Comparison of ENCODE assay signal across 8 cellular contexts in genomic region chr4:83012631-83013419, GRCh38. TPM values are rescaled to one million over a fixed set of nuclear protein-coding genes. Genes with fewer than 3 reads are reported as not detected.
DNase-seq lines count a peak whose midpoint lies in the region; ATAC-seq and TF ChIP-seq lines count a peak whose summit lies in the region.

No MANE protein-coding gene starts in this region.

- peak; percentile 91 to 93 for DNase-seq in AML-193 (lab: John Stamatoyannopoulos, UW)
- DNase-seq in NCI-H446 (lab: John Stamatoyannopoulos, UW) = peak; percentile 96 to 99
- DNase-seq in activated CD4-positive, CD25-positive, alpha-beta regulatory T cell treated with anti-CD3 and anti-CD28 coated beads, Interleukin-2, amount 50 U/mL, for 72 hours = peak; percentile 98
- DNase-seq in chondrocyte (ENCODE audit: low spot score) = peak; percentile 98
- DNase-seq in kidney epithelial cell (ENCODE audit: low read depth) = peak; percentile 80
- DNase-seq in stimulated activated CD4-positive, alpha-beta T cell treated with anti-CD3 and anti-CD28 coated beads, Interleukin-15, amount 100 ng/mL, for 48 hours (ENCODE audit: low read depth in 2 of 2) = peak; percentile 94 to 96

- no peaks in the 10 kb centered on the region for H3K36me3 Mint-ChIP-seq in chondrocyte (ENCODE audit: low read depth)

- peak overlapping the region; percentile 94 for H3K4me3 Mint-ChIP-seq in chondrocyte (ENCODE audit: unreplicated experiment)

- ATAC-seq in GM19035 (IDR thresholded peaks at IDR 0.05; ENCODE audit: unreplicated experiment) (peak; percentile 80), HG03354 (IDR thresholded peaks at IDR 0.05; ENCODE audit: poor library complexity, severe bottlenecking, unreplicated experiment) (peak; percentile 82)

- no peaks in the 10 kb centered on the region for H3K36me3 ChIP-seq in kidney epithelial cell (ENCODE audit: control insufficient read depth, insufficient read depth, low read length)

- H3K9me3 Mint-ChIP-seq in chondrocyte (ENCODE audit: low read depth) = no peaks in the 10 kb centered on the region

- TF ChIP-seq CTCF in chondrocyte (IDR thresholded peaks at IDR 0.05) = peak; percentile 64
- TF ChIP-seq CTCF in kidney epithelial cell (IDR thresholded peaks at IDR 0.05; ENCODE audit: insufficient read depth, low read length, poor library complexity, severe bottlenecking) = peak; percentile 52

- no peaks in the 10 kb centered on the region for H3K27me3 ChIP-seq in kidney epithelial cell (ENCODE audit: control insufficient read depth, insufficient read depth, low read length)

- peak overlapping the region; percentile 89 for H3K4me3 ChIP-seq in kidney epithelial cell (ENCODE audit: low read depth, low read length)

- H3K27ac Mint-ChIP-seq in chondrocyte (ENCODE audit: unreplicated experiment) = peak overlapping the region; percentile 98

- H3K27me3 Mint-ChIP-seq in chondrocyte (ENCODE audit: low read depth) = no peaks in the 10 kb centered on the region

- H3K4me1 Mint-ChIP-seq in chondrocyte (ENCODE audit: low read depth) = peaks cover 40% of the 10 kb centered on the region

RNA-seq across cellular contexts. Expression of gene LIN54, which starts 2.2 kb away (rescaled TPM):
- total RNA-seq in chondrocyte (12.2 to 13.3 TPM (median 12.3 TPM) in 3 replicates), kidney epithelial cell (5.0 and 9.2 TPM in 2 replicates)

RNA-seq across cellular contexts. Expression of gene COPS4, which starts 22.2 kb away (rescaled TPM):
- total RNA-seq in chondrocyte = 30.6 to 37.5 TPM (median 31.8 TPM) in 3 replicates
- 27.6 and 39.5 TPM in 2 replicates for total RNA-seq in kidney epithelial cell

Comparison
In these comparisons a context has a peak if more than half of its experiments do, and no peak if none do; other contexts are left out.
1. Peak in every context shown above with its lines: DNase-seq, ATAC-seq and H3K4me3 ChIP-seq.